Comparison of ENCODE assay signal across 13 cellular contexts in the genomic region with DNA sequence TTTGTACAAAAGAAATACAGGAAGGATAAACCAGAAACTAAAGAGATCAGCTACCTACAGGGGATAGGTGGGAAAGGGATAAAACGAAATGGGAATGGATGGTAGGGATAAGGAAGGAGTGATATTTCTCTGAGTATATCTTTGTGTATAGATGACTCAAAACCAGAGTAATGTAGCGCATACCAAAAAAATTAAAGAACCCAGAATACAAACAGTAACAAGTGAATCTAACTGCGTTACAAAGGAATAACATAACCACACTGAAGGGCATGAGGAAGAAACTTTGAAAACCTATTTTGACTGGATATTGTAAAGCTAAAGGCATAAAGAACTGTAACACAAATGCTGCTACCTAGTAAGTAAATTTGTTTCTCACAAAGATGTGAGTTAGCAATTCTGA. TPM values are rescaled to one million over a fixed set of nuclear protein-coding genes. Genes with fewer than 3 reads are reported as not detected.
DNase-seq lines count a peak whose midpoint lies in the region; TF ChIP-seq lines count a peak whose summit lies in the region.
"Had no signal": no experiment of that assay in that cellular context is flagged by ENCODE, and none has a peak within 500 bp of the region (broad histone marks: within the 10 kb centered on the region; RNA-seq: fewer than 3 reads in every experiment).

No MANE protein-coding gene starts in this region.

- DNase-seq in EH (ENCODE audit: low read depth) (peak; percentile 15), WERI-Rb-1 (no peak), thyroid gland (no peak), SKM-1 treated with dmso at 0.1 percent for 144 hours (lab: John Stamatoyannopoulos, UW; ENCODE audit: unreplicated experiment) (no peak)
- no peak for DNase-seq in stimulated activated CD4-positive, alpha-beta T cell treated with anti-CD3 and anti-CD28 coated beads, Interleukin-15, amount 100 ng/mL, for 24 hours
- DNase-seq: BE2C, NCI-H1048, NCI-H2107, NCI-H345, NCI-H526 treated with DMSO at 0.1 percent for 48 hours, PC-3 had no signal

- H3K27ac ChIP-seq in WERI-Rb-1 (peak overlapping the region; percentile 17; the same call in 1 of the 2 replicates), neutrophil (peak overlapping the region; percentile 28), thyroid gland (no peak overlapping the region)

- peak overlapping the region; percentile 6 for H3K27ac Mint-ChIP-seq in dendritic cell treated with granulocyte-macrophage colony-stimulating factor and Interleukin-4, amounts not matched to agents 40 ng/mL and 50 ng/mL, for 4 days

- TF ChIP-seq CTCF in WERI-Rb-1 (IDR thresholded peaks at IDR 0.05; ENCODE audit: low read depth, low read length) (no peak), neutrophil (IDR thresholded peaks at IDR 0.05) (no peak), thyroid gland (IDR thresholded peaks at IDR 0.05) (no peak)

- no peaks in the 10 kb centered on the region for H3K9me3 Mint-ChIP-seq in dendritic cell treated with granulocyte-macrophage colony-stimulating factor and Interleukin-4, amounts not matched to agents 40 ng/mL and 50 ng/mL, for 4 days

- H3K9me3 ChIP-seq in WERI-Rb-1 (ENCODE audit: severe bottlenecking) (no peaks in the 10 kb centered on the region), neutrophil (no peaks in the 10 kb centered on the region), thyroid gland (no peaks in the 10 kb centered on the region)
- H3K9me3 ChIP-seq: BE2C had no signal

- WGBS in thyroid gland, 2 donors = 91 to 94% methylated on average over 3 of the region's 3 CpGs

- H3K36me3 ChIP-seq in WERI-Rb-1 (no peaks in the 10 kb centered on the region), neutrophil (peaks cover 6% of the 10 kb centered on the region), thyroid gland (no peaks in the 10 kb centered on the region)
- H3K36me3 ChIP-seq: BE2C had no signal

- H3K27me3 ChIP-seq in WERI-Rb-1 (ENCODE audit: insufficient read depth, low read depth, severe bottlenecking) (no peaks in the 10 kb centered on the region), neutrophil (no peaks in the 10 kb centered on the region), thyroid gland (no peaks in the 10 kb centered on the region)
- H3K27me3 ChIP-seq: BE2C had no signal

- no peaks in the 10 kb centered on the region for H3K27me3 Mint-ChIP-seq in dendritic cell treated with granulocyte-macrophage colony-stimulating factor and Interleukin-4, amounts not matched to agents 40 ng/mL and 50 ng/mL, for 4 days

- peaks cover 72% of the 10 kb centered on the region for H3K4me1 Mint-ChIP-seq in dendritic cell treated with granulocyte-macrophage colony-stimulating factor and Interleukin-4, amounts not matched to agents 40 ng/mL and 50 ng/mL, for 4 days (ENCODE audit: low read depth)

- no peak overlapping the region for H3K4me3 Mint-ChIP-seq in dendritic cell treated with granulocyte-macrophage colony-stimulating factor and Interleukin-4, amounts not matched to agents 40 ng/mL and 50 ng/mL, for 4 days

- intact Hi-C loops in dendritic cell treated with granulocyte-macrophage colony-stimulating factor and Interleukin-4, amounts not matched to agents 40 ng/mL and 50 ng/mL, for 4 days (cut with micrococcal nuclease) = no loop called here
- intact Hi-C loops in thyroid gland (cut with DNase I) = no loop called here

- peaks cover 26% of the 10 kb centered on the region for H3K36me3 Mint-ChIP-seq in dendritic cell treated with granulocyte-macrophage colony-stimulating factor and Interleukin-4, amounts not matched to agents 40 ng/mL and 50 ng/mL, for 4 days (ENCODE audit: low read depth)

- TF ChIP-seq POLR2A in thyroid gland (IDR thresholded peaks at IDR 0.05) = no peak

- H3K4me3 ChIP-seq in WERI-Rb-1 (ENCODE audit: low read depth, low read length) (no peak overlapping the region), neutrophil (ENCODE audit: low read depth in 1 of 2, low read length in 1 of 2) (no peak overlapping the region), thyroid gland (replicated peaks in 1 of 3) (no peak overlapping the region)

- H3K4me1 ChIP-seq in neutrophil (ENCODE audit: control insufficient read depth in 1 of 2, insufficient read depth in 1 of 2, low read depth in 1 of 2, low read length in 1 of 2) (peaks cover 10 to 39% of the 10 kb centered on the region in 2 experiments), thyroid gland (peaks cover 17 to 28% of the 10 kb centered on the region in 2 donors)

RNA-seq across cellular contexts. Expression of a gene that starts 37.9 kb away (rescaled TPM):
- 100 to 1,000 TPM in 2 of 4 donors, 10 to 100 TPM in 2; 83.1 to 145 (median 97.9) TPM for total RNA-seq in thyroid gland

Comparison
In these comparisons a context has a peak if more than half of its experiments do, and no peak if none do; other contexts are left out.
1. H3K27ac ChIP-seq: peak in WERI-Rb-1 (single experiment) and neutrophil (single experiment); none in thyroid gland (0 of 3).